Comparison of ENCODE assay signal across 4 cellular contexts in the genomic region with DNA sequence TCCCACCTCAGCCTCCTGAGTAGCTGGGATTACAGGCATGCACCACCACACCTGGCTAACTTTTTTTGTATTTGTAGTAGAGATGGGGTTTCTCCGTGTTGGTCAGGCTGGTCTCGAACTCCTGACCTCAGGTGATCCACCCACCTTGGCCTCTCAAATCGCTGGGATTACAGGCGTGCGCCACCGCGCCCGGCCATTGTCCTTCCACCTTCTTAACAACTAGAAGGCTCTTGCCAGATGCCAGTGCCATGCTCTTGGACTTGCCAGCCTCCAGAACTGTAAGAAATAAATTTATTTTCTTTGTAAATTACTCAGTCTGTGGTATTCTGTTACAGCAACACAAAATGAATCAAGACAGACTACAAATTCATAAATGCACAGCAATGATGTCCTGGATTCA. TPM values are rescaled to one million over a fixed set of nuclear protein-coding genes. Genes with fewer than 3 reads are reported as not detected.
"Had no signal": no experiment of that assay in that cellular context is flagged by ENCODE, and none has a peak within 500 bp of the region (broad histone marks: within the 10 kb centered on the region; RNA-seq: fewer than 3 reads in every experiment).

No MANE protein-coding gene starts in this region.

RNA-seq across cellular contexts. Expression of gene PRDM13, which starts 11.9 kb away (rescaled TPM):
- total RNA-seq: GM23248, H4, H9, HFFc6 had no signal
- polyA plus RNA-seq: GM23248 had no signal
